ENCODE assay signal across 24 cellular contexts in genomic region chr20:53635189-53635588, GRCh38. TPM values are rescaled to one million over a fixed set of nuclear protein-coding genes. Genes with fewer than 3 reads are reported as not detected.
A peak's percentile ranks its signal among the peaks of the same experiment; 100 is the strongest.
DNase-seq lines count a peak whose midpoint lies in the region; ATAC-seq, FAIRE-seq and TF ChIP-seq lines count a peak whose summit lies in the region.
"Had no signal": no experiment of that assay in that cellular context is flagged by ENCODE, and none has a peak within 500 bp of the region (broad histone marks: within the 10 kb centered on the region; RNA-seq: fewer than 3 reads in every experiment).

No MANE protein-coding gene starts in this region.

- no peaks in the 10 kb centered on the region for H3F3A ChIP-seq in GM23248 (ENCODE audit: insufficient read depth)

- no peaks in the 10 kb centered on the region for H3K9me3 ChIP-seq in RWPE2 (ENCODE audit: severe bottlenecking)
- no peaks in the 10 kb centered on the region for H3K9me3 ChIP-seq in keratinocyte (ENCODE audit: control insufficient read depth, low read depth, low read length)
- no peaks in the 10 kb centered on the region for H3K9me3 ChIP-seq in GM23248 (ENCODE audit: low read depth)
- H3K9me3 ChIP-seq: gastrocnemius medialis, HAP-1, prostate gland, vagina had no signal

- DNase-seq in activated CD8-positive, alpha-beta memory T cell treated with anti-CD3 and anti-CD28 coated beads for 24 hours: peak; percentile 53
- no peak for DNase-seq in activated CD8-positive, alpha-beta memory T cell treated with anti-CD3 and anti-CD28 coated beads, Interleukin-2, amount 50 U/mL, for 4 hours
- peak; percentile 58 for DNase-seq in RWPE2 (ENCODE audit: low spot score)
- no peak for DNase-seq in keratinocyte (ENCODE audit: low read depth, low spot score)
- DNase-seq in type B pancreatic cell (ENCODE audit: extremely low spot score, unreplicated experiment): no peak
- no peak for DNase-seq in COLO829 (ENCODE audit: low spot score)
- no peak for DNase-seq in GM23248
- no peak for DNase-seq in NCI-H2196 (lab: John Stamatoyannopoulos, UW; ENCODE audit: unreplicated experiment)
- DNase-seq: activated T-cell treated with anti-CD3 and anti-CD28 coated beads for 4 hours, Calu3, dermis blood vessel endothelial cell, gastrocnemius medialis, GF-D8, left ventricle myocardium superior, NCI-H526 treated with DMSO at 0.1 percent for 48 hours, SW 1271 had no signal

- 74 to 81% methylated on average over 5 of the region's 5 CpGs for WGBS in GM23248 (ENCODE audit: low coverage in 1 of 2, low lambda C conversion rate in 2 of 2, missing lambda C conversion rate in 2 of 2), 2 experiments

- H4K20me1 ChIP-seq in keratinocyte (ENCODE audit: control insufficient read depth, extremely low read depth, insufficient read depth, low read length) (no peaks in the 10 kb centered on the region), GM23248 (ENCODE audit: insufficient read depth) (no peaks in the 10 kb centered on the region)

- H3K79me2 ChIP-seq in keratinocyte (ENCODE audit: control insufficient read depth, insufficient read depth, low read length) (no peaks in the 10 kb centered on the region), GM23248 (ENCODE audit: insufficient read depth) (no peaks in the 10 kb centered on the region)

- H3K27me3 ChIP-seq in RWPE2 (ENCODE audit: insufficient read depth, poor library complexity, severe bottlenecking) (no peaks in the 10 kb centered on the region), keratinocyte (ENCODE audit: control insufficient read depth, extremely low read depth, insufficient read depth, low read length) (no peaks in the 10 kb centered on the region), GM23248 (replicated peaks; ENCODE audit: insufficient read depth) (no peaks in the 10 kb centered on the region)
- H3K27me3 ChIP-seq: gastrocnemius medialis, vagina had no signal

- no peak overlapping the region for H3K4me3 ChIP-seq in RWPE2 (ENCODE audit: severe bottlenecking)
- H3K4me3 ChIP-seq in keratinocyte (ENCODE audit: control insufficient read depth in 2 of 3, extremely low read depth in 1 of 3, insufficient read depth in 2 of 3, low read depth in 1 of 3, low read length in 3 of 3): no peak overlapping the region
- H3K4me3 ChIP-seq in GM23248: no peak overlapping the region
- H3K4me3 ChIP-seq: gastrocnemius medialis, HAP-1, prostate gland, vagina had no signal

- H3K27ac ChIP-seq in RWPE2 (ENCODE audit: poor library complexity, severe bottlenecking): no peak overlapping the region
- H3K27ac ChIP-seq in keratinocyte (ENCODE audit: control insufficient read depth, insufficient read depth, low read length): no peak overlapping the region
- H3K27ac ChIP-seq in GM23248: no peak overlapping the region
- H3K27ac ChIP-seq: gastrocnemius medialis, prostate gland, vagina had no signal

- no peak overlapping the region for H3K4me3 Mint-ChIP-seq in type B pancreatic cell
- H3K4me3 Mint-ChIP-seq: stimulated activated naive CD8-positive, alpha-beta T cell treated with anti-CD3 and anti-CD28 coated beads, Interleukin-15, Interleukin-2, amounts not matched to agents 100 ng/mL and 50 ng/mL, for 24 hours had no signal

- in situ Hi-C loops in GM23248 (cut with MboI): no loop called here

- no peak for ATAC-seq in RWPE2 (ENCODE audit: low read depth)
- ATAC-seq: activated CD4-positive, CD25-positive, alpha-beta regulatory T cell treated with anti-CD3 and anti-CD28 coated beads, Interleukin-2, amount 50 U/mL, for 24 hours; activated naive CD4-positive, alpha-beta T cell treated with anti-CD3 and anti-CD28 coated beads, Interleukin-2, amount 50 U/mL, for 72 hours; gastrocnemius medialis; left ventricle myocardium superior had no signal

- H3K9me3 Mint-ChIP-seq in type B pancreatic cell: no peaks in the 10 kb centered on the region
- H3K9me3 Mint-ChIP-seq: activated naive CD4-positive, alpha-beta T cell treated with anti-CD3 and anti-CD28 coated beads, Interleukin-2, amount 50 U/mL, for 72 hours; stimulated activated naive CD8-positive, alpha-beta T cell treated with anti-CD3 and anti-CD28 coated beads, Interleukin-15, Interleukin-2, amounts not matched to agents 100 ng/mL and 50 ng/mL, for 24 hours had no signal

- H3K9me1 ChIP-seq in keratinocyte (ENCODE audit: control insufficient read depth, extremely low read depth, insufficient read depth, low read length): no peaks in the 10 kb centered on the region

- H3K27ac Mint-ChIP-seq in type B pancreatic cell: peak overlapping the region; percentile 11
- H3K27ac Mint-ChIP-seq: stimulated activated naive CD8-positive, alpha-beta T cell treated with anti-CD3 and anti-CD28 coated beads, Interleukin-15, Interleukin-2, amounts not matched to agents 100 ng/mL and 50 ng/mL, for 24 hours had no signal

- no peaks in the 10 kb centered on the region for H3K9me2 ChIP-seq in GM23248 (ENCODE audit: insufficient read depth)

- TF ChIP-seq CTCF in RWPE2 (IDR thresholded peaks at IDR 0.05; ENCODE audit: poor library complexity, severe bottlenecking) (no peak), keratinocyte (optimal IDR thresholded peaks at IDR 0.05 in 1 of 3, IDR thresholded peaks at IDR 0.05 in 1 of 3, conservative IDR thresholded peaks at IDR 0.05 in 1 of 3; ENCODE audit: extremely low read depth in 1 of 3, insufficient read depth in 2 of 3, low read length in 3 of 3) (no peak), type B pancreatic cell (conservative IDR thresholded peaks at IDR 0.05) (no peak)

- H3K4me1 ChIP-seq in RWPE2 (ENCODE audit: insufficient read depth, poor library complexity, severe bottlenecking): no peaks in the 10 kb centered on the region
- H3K4me1 ChIP-seq in keratinocyte (ENCODE audit: control insufficient read depth, extremely low read depth, insufficient read depth, low read length): peaks cover 4% of the 10 kb centered on the region
- H3K4me1 ChIP-seq in GM23248 (ENCODE audit: insufficient read depth): no peaks in the 10 kb centered on the region
- H3K4me1 ChIP-seq: gastrocnemius medialis, vagina had no signal

- H3K4me2 ChIP-seq in keratinocyte (ENCODE audit: control insufficient read depth, extremely low read depth, insufficient read depth, low read depth, low read length): no peak overlapping the region
- H3K4me2 ChIP-seq in GM23248 (ENCODE audit: unreplicated experiment): no peak overlapping the region

- no peaks in the 10 kb centered on the region for H3K27me3 Mint-ChIP-seq in type B pancreatic cell
- H3K27me3 Mint-ChIP-seq: stimulated activated naive CD8-positive, alpha-beta T cell treated with anti-CD3 and anti-CD28 coated beads, Interleukin-15, Interleukin-2, amounts not matched to agents 100 ng/mL and 50 ng/mL, for 24 hours had no signal

- H3K4me1 Mint-ChIP-seq in type B pancreatic cell (ENCODE audit: unreplicated experiment): peaks cover 6% of the 10 kb centered on the region

- H3K9ac ChIP-seq in keratinocyte (ENCODE audit: control insufficient read depth, extremely low read depth, insufficient read depth, low read length) (no peak overlapping the region), GM23248 (no peak overlapping the region)

- no peaks in the 10 kb centered on the region for H3K36me3 Mint-ChIP-seq in type B pancreatic cell
- H3K36me3 Mint-ChIP-seq: activated naive CD4-positive, alpha-beta T cell treated with anti-CD3 and anti-CD28 coated beads, Interleukin-2, amount 50 U/mL, for 72 hours had no signal

- H3K36me3 ChIP-seq in RWPE2 (ENCODE audit: low read depth) (no peaks in the 10 kb centered on the region), keratinocyte (ENCODE audit: control insufficient read depth in 2 of 2, extremely low read depth in 1 of 2, insufficient read depth in 2 of 2, low read length in 2 of 2) (no peaks in the 10 kb centered on the region), GM23248 (ENCODE audit: low read depth) (no peaks in the 10 kb centered on the region)
- H3K36me3 ChIP-seq: gastrocnemius medialis, HAP-1, prostate gland, vagina had no signal

- H2AFZ ChIP-seq in keratinocyte (ENCODE audit: control insufficient read depth, low read length) (peak overlapping the region; percentile 22), GM23248 (no peak overlapping the region)

- dilution Hi-C loops in keratinocyte (cut with MboI; ENCODE audit: extremely low pct_ligation_motif_present, low sequenced_read_pairs): no loop called here

- FAIRE-seq in keratinocyte (lab: Jason Lieb, UNC): no peak
- FAIRE-seq: GM12892, RCC 7860 had no signal

RNA-seq across cellular contexts. Expression of gene ZNF217, which starts 41.5 kb away (rescaled TPM):
- 16.9 to 19.1 TPM (median 17.3 TPM) in 3 replicates for polyA plus RNA-seq in keratinocyte
- 13.1 TPM for polyA plus RNA-seq in keratinocyte (2011; ENCODE audit: low read depth)
- 7.4 and 10.7 TPM in 2 replicates for polyA plus RNA-seq in keratinocyte (2011; cell fraction: cytosol; rRNA removed)
- 25.3 and 32.5 TPM in 2 replicates for polyA plus RNA-seq in keratinocyte (2011; cell fraction: nucleus; rRNA removed)
- 23.6 and 26.4 TPM in 2 replicates for polyA plus RNA-seq in keratinocyte (2012; ENCODE audit: low replicate concordance)
- polyA minus RNA-seq in keratinocyte: 33.8 to 58.6 TPM (median 48.4 TPM) in 3 replicates
- 14.0 TPM for polyA minus RNA-seq in keratinocyte (2011; cell fraction: cytosol; rRNA and poly(A)+ RNA removed)
- 53.1 and 94.6 TPM in 2 replicates for polyA minus RNA-seq in keratinocyte (2011; cell fraction: nucleus; rRNA and poly(A)+ RNA removed)
- 32.8 and 78.1 TPM in 2 replicates for total RNA-seq in type B pancreatic cell (ENCODE audit: low replicate concordance)
- 18.1 and 23.5 TPM in 2 replicates for total RNA-seq in GM23248 (2014; rRNA removed; shearing (Covaris generic))
- 8.9 and 10.4 TPM in 2 replicates for polyA plus RNA-seq in GM23248 (2016; fragmentation: Nextera tagmentation; extraction: Ambion mirVana)

Comparison
In these comparisons a context has a peak if more than half of its experiments do, and no peak if none do; other contexts are left out.
1. DNase-seq: peak in activated CD8-positive, alpha-beta memory T cell treated with anti-CD3 and anti-CD28 coated beads for 24 hours (single experiment) and RWPE2 (single experiment); none in activated CD8-positive, alpha-beta memory T cell treated with anti-CD3 and anti-CD28 coated beads, Interleukin-2, amount 50 U/mL, for 4 hours (single experiment), keratinocyte (single experiment), type B pancreatic cell (single experiment), COLO829 (single experiment), GM23248 (single experiment) and NCI-H2196 (single experiment).